Comparison of ENCODE assay signal across 28 cellular contexts in genomic region chr2:59256290-59256689, GRCh38.
"Had no signal": no experiment of that assay in that cellular context is flagged by ENCODE, and none has a peak within 500 bp of the region (broad histone marks: within the 10 kb centered on the region; RNA-seq: fewer than 3 reads in every experiment).

No MANE protein-coding gene starts in this region.

- H3K27ac Mint-ChIP-seq: stimulated activated effector memory CD8-positive, alpha-beta T cell treated with anti-CD3 and anti-CD28 coated beads, Interleukin-12 subunit alpha, Interleukin-12 subunit beta, amount 100 ng/mL, for 72 hours; stimulated activated memory B cell treated with anti-CD40 and anti-IgM and Interleukin-4, amounts not matched to agents 10 μg/mL and 1 μg/mL and 100 μg/mL, for 72 hours; stimulated activated naive B cell treated with anti-CD40 and anti-IgM and Interleukin-4, amounts not matched to agents 10 μg/mL and 1 μg/mL and 100 μg/mL, for 72 hours; stimulated activated naive CD8-positive, alpha-beta T cell treated with anti-CD3 and anti-CD28 coated beads, Interleukin-15, amount 100 ng/mL, for 72 hours; stimulated activated naive CD8-positive, alpha-beta T cell treated with anti-CD3 and anti-CD28 coated beads, Interleukin-15, Interleukin-2, amounts not matched to agents 100 ng/mL and 50 ng/mL, for 24 hours; type B pancreatic cell had no signal

- H3K4me1 Mint-ChIP-seq: stimulated activated effector memory CD8-positive, alpha-beta T cell treated with anti-CD3 and anti-CD28 coated beads, Interleukin-12 subunit alpha, Interleukin-12 subunit beta, amount 100 ng/mL, for 72 hours; stimulated activated memory B cell treated with anti-CD40 and anti-IgM and Interleukin-4, amounts not matched to agents 10 μg/mL and 1 μg/mL and 100 μg/mL, for 72 hours; stimulated activated naive B cell treated with anti-CD40 and anti-IgM and Interleukin-4, amounts not matched to agents 10 μg/mL and 1 μg/mL and 100 μg/mL, for 72 hours; stimulated activated naive CD8-positive, alpha-beta T cell treated with anti-CD3 and anti-CD28 coated beads, Interleukin-15, amount 100 ng/mL, for 72 hours had no signal

- H3K27me3 Mint-ChIP-seq: stimulated activated naive CD8-positive, alpha-beta T cell treated with anti-CD3 and anti-CD28 coated beads, Interleukin-15, amount 100 ng/mL, for 72 hours; stimulated activated naive CD8-positive, alpha-beta T cell treated with anti-CD3 and anti-CD28 coated beads, Interleukin-15, Interleukin-2, amounts not matched to agents 100 ng/mL and 50 ng/mL, for 24 hours; type B pancreatic cell had no signal

- ATAC-seq: stimulated activated effector memory CD8-positive, alpha-beta T cell treated with anti-CD3 and anti-CD28 coated beads, Interleukin-12 subunit alpha, Interleukin-12 subunit beta, amount 100 ng/mL, for 72 hours; stimulated activated memory B cell treated with anti-CD40 and anti-IgM and Interleukin-4, amounts not matched to agents 10 μg/mL and 1 μg/mL and 100 μg/mL, for 72 hours; stimulated activated naive B cell treated with anti-CD40 and anti-IgM and Interleukin-4, amounts not matched to agents 10 μg/mL and 1 μg/mL and 100 μg/mL, for 72 hours; stimulated activated naive CD8-positive, alpha-beta T cell treated with anti-CD3 and anti-CD28 coated beads, Interleukin-15, amount 100 ng/mL, for 72 hours; stimulated activated naive CD8-positive, alpha-beta T cell treated with anti-CD3 and anti-CD28 coated beads, Interleukin-15, Interleukin-2, amounts not matched to agents 100 U/mL and 50 U/mL, for 24 hours; upper lobe of right lung had no signal

- H3K4me3 ChIP-seq: stomach, suprapubic skin, testis, thoracic aorta, thyroid gland, tibial artery, tibial nerve, transverse colon, upper lobe of left lung, upper lobe of right lung, uterus, vagina had no signal

- H3K4me3 Mint-ChIP-seq: stimulated activated effector memory CD8-positive, alpha-beta T cell treated with anti-CD3 and anti-CD28 coated beads, Interleukin-12 subunit alpha, Interleukin-12 subunit beta, amount 100 ng/mL, for 72 hours; stimulated activated memory B cell treated with anti-CD40 and anti-IgM and Interleukin-4, amounts not matched to agents 10 μg/mL and 1 μg/mL and 100 μg/mL, for 72 hours; stimulated activated naive B cell treated with anti-CD40 and anti-IgM and Interleukin-4, amounts not matched to agents 10 μg/mL and 1 μg/mL and 100 μg/mL, for 72 hours; stimulated activated naive CD8-positive, alpha-beta T cell treated with anti-CD3 and anti-CD28 coated beads, Interleukin-15, amount 100 ng/mL, for 72 hours; stimulated activated naive CD8-positive, alpha-beta T cell treated with anti-CD3 and anti-CD28 coated beads, Interleukin-15, Interleukin-2, amounts not matched to agents 100 ng/mL and 50 ng/mL, for 24 hours; type B pancreatic cell had no signal

- DNase-seq: stimulated activated CD4-positive, alpha-beta T cell treated with anti-CD3 and anti-CD28 coated beads, Interleukin-2, amount 100 ng/mL, for 48 hours; stimulated activated CD4-positive, alpha-beta T cell treated with anti-CD3 and anti-CD28 coated beads, Interleukin-4, amount 100 ng/mL, for 1 hour; stimulated activated CD4-positive, alpha-beta T cell treated with anti-CD3 and anti-CD28 coated beads, Interleukin-4, amount 100 ng/mL, for 24 hours; stimulated activated CD4-positive, alpha-beta T cell treated with anti-CD3 and anti-CD28 coated beads, Interleukin-4, amount 100 ng/mL, for 4 hours; stimulated activated CD8-positive, alpha-beta memory T cell treated with anti-CD3 and anti-CD28 coated beads, Interleukin-4, amount 100 ng/mL, for 48 hours; stimulated activated naive B cell treated with anti-CD40 and anti-IgM and Interleukin-4, amounts not matched to agents 10 μg/mL and 1 μg/mL and 100 μg/mL, for 72 hours; stimulated activated naive CD4-positive, alpha-beta T cell; stimulated activated naive CD4-positive, alpha-beta T cell treated with Interleukin-2 at 50 U/mL for 16 hours; stimulated activated naive CD8-positive, alpha-beta T cell treated with anti-CD3 and anti-CD28 coated beads, Interleukin-15, amount 100 ng/mL, for 72 hours; stimulated activated naive CD8-positive, alpha-beta T cell treated with anti-CD3 and anti-CD28 coated beads, Interleukin-15, Interleukin-2, amounts not matched to agents 100 U/mL and 50 U/mL, for 24 hours; stomach; substantia nigra; testis; thyroid gland; tibial artery; transverse colon; trophoblast cell; upper lobe of left lung; upper lobe of right lung; uterus had no signal

- H3K9me3 ChIP-seq: stomach, suprapubic skin, testis, thoracic aorta, thyroid gland, tibial artery, tibial nerve, transverse colon, upper lobe of left lung, upper lobe of right lung, uterus, vagina had no signal

- H3K36me3 ChIP-seq: stomach, suprapubic skin, thoracic aorta, thyroid gland, tibial artery, tibial nerve, transverse colon, upper lobe of left lung, upper lobe of right lung, uterus, vagina had no signal

- H3K27me3 ChIP-seq: stomach, suprapubic skin, testis, thyroid gland, tibial artery, tibial nerve, transverse colon, upper lobe of left lung, upper lobe of right lung, uterus, vagina had no signal

- H3K27ac ChIP-seq: stomach, suprapubic skin, testis, thoracic aorta, thyroid gland, tibial artery, tibial nerve, transverse colon, upper lobe of left lung, upper lobe of right lung, uterus, vagina had no signal

- H3K4me1 ChIP-seq: stomach, suprapubic skin, testis, thyroid gland, tibial artery, tibial nerve, transverse colon, upper lobe of left lung, upper lobe of right lung, uterus, vagina had no signal

- H3K36me3 Mint-ChIP-seq: stimulated activated effector memory CD8-positive, alpha-beta T cell treated with anti-CD3 and anti-CD28 coated beads, Interleukin-12 subunit alpha, Interleukin-12 subunit beta, amount 100 ng/mL, for 72 hours; stimulated activated memory B cell treated with anti-CD40 and anti-IgM and Interleukin-4, amounts not matched to agents 10 μg/mL and 1 μg/mL and 100 μg/mL, for 72 hours; stimulated activated naive B cell treated with anti-CD40 and anti-IgM and Interleukin-4, amounts not matched to agents 10 μg/mL and 1 μg/mL and 100 μg/mL, for 72 hours; type B pancreatic cell had no signal
